ENCODE assay signal across 8 cellular contexts in the genomic region with DNA sequence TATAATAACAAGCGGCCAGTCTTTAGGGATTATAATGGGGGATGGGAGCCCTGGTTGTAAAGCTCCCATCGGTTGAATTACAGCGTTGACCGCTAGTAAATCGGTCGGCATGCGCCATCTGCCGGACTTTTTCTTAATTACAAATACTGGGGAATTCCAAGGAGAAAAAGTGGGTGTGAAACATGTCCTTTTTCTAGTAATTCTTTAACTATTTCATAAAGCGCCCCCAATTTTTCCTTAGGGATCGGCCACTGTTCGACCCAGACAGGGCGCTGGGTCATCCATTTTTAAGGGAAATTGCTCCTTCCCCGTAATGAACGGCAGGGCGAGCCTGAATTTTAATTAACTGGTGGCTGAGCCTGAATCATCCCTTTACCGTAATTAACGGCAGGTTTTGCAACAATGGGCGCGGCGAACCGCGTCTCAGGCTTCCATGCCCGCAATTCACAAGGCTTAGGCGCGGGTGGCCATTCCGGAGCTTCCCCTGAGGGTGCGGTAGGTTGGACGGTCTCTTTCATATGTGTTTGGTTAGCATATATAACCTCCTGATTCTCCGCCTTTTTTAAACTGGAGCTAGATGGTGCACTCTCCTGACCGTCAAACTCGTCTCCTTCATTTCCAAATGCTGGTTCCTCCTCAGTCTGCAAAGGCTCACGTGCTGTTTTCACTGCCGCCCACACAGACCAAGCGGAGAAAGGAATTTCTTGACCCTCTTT. TPM values are rescaled to one million over a fixed set of nuclear protein-coding genes. Genes with fewer than 3 reads are reported as not detected.
DNase-seq lines count a peak whose midpoint lies in the region; ATAC-seq and TF ChIP-seq lines count a peak whose summit lies in the region.

No MANE protein-coding gene starts in this region.

- no peak overlapping the region for H3K27ac ChIP-seq in tibial artery

- peaks cover 0 to 62% of the 10 kb centered on the region in 2 donors for H3K27me3 ChIP-seq in tibial artery

- no peak for ATAC-seq in GM19328 (IDR thresholded peaks at IDR 0.05; ENCODE audit: unreplicated experiment)

- TF ChIP-seq CTCF in tibial artery (IDR thresholded peaks at IDR 0.05): peak; percentile 22 to 51

- H3K27ac Mint-ChIP-seq in activated naive CD4-positive, alpha-beta T cell treated with anti-CD3 and anti-CD28 coated beads, Interleukin-2, amount 10 ng/mL, durations not matched to agents 7 days and 5 days: no peak overlapping the region

- H3K36me3 ChIP-seq in tibial artery: no peaks in the 10 kb centered on the region

- H3K9me3 Mint-ChIP-seq in activated naive CD4-positive, alpha-beta T cell treated with anti-CD3 and anti-CD28 coated beads, Interleukin-2, amount 10 ng/mL, durations not matched to agents 7 days and 5 days: peaks cover 7% of the 10 kb centered on the region

- H3K4me1 ChIP-seq in tibial artery: peaks cover 0 to 6% (median 2%) of the 10 kb centered on the region in 4 donors

- no peak overlapping the region for H3K4me3 Mint-ChIP-seq in activated naive CD4-positive, alpha-beta T cell treated with anti-CD3 and anti-CD28 coated beads, Interleukin-2, amount 10 ng/mL, durations not matched to agents 7 days and 5 days

- DNase-seq in DMS153 (lab: John Stamatoyannopoulos, UW): peak; percentile 47
- peak; percentile 66 for DNase-seq in LoVo (ENCODE audit: low spot score)
- DNase-seq in SHP77 (lab: John Stamatoyannopoulos, UW): peak; percentile 70 to 71
- DNase-seq in activated naive CD4-positive, alpha-beta T cell treated with anti-CD3 and anti-CD28 coated beads, Interleukin-2, amount 10 ng/mL, durations not matched to agents 7 days and 5 days: peak; percentile 70
- DNase-seq in glomerular endothelial cell (ENCODE audit: extremely low read depth, low read depth, low spot score): peak; percentile 70
- peak in 46 of 56 donors; percentile 3 to 78 (median 33) for DNase-seq in nucleus accumbens (lab: John Stamatoyannopoulos, UW)
- peak in 1 of 2 donors; percentile 44 for DNase-seq in tibial artery

- no peak overlapping the region for H3K4me3 ChIP-seq in tibial artery

- H3K36me3 Mint-ChIP-seq in activated naive CD4-positive, alpha-beta T cell treated with anti-CD3 and anti-CD28 coated beads, Interleukin-2, amount 10 ng/mL, durations not matched to agents 7 days and 5 days: no peaks in the 10 kb centered on the region

- H3K27me3 Mint-ChIP-seq in activated naive CD4-positive, alpha-beta T cell treated with anti-CD3 and anti-CD28 coated beads, Interleukin-2, amount 10 ng/mL, durations not matched to agents 7 days and 5 days: peaks cover 42% of the 10 kb centered on the region

- intact Hi-C loops in tibial artery (cut with DNase I; ENCODE audit: low total_unique reads): loop anchor here (10.0 kb wide), 2 partner anchors 155 to 225 kb away; no protein-coding TSS in a partner anchor

- H3K9me3 ChIP-seq in tibial artery: peaks cover 0 to 10% (median 0%) of the 10 kb centered on the region in 3 donors

- CTCF ChIA-PET in activated naive CD4-positive, alpha-beta T cell treated with anti-CD3 and anti-CD28 coated beads, Interleukin-2, amount 10 ng/mL, durations not matched to agents 7 days and 5 days (lab: Charles Lee): interaction anchor here (0.7 to 4.1 kb wide), 14 partner anchors 8 to 698 kb away, joined by 3 to 33 read pairs (median 3); a partner anchor contains a TSS

- peaks cover 5% of the 10 kb centered on the region for H3K4me1 Mint-ChIP-seq in activated naive CD4-positive, alpha-beta T cell treated with anti-CD3 and anti-CD28 coated beads, Interleukin-2, amount 10 ng/mL, durations not matched to agents 7 days and 5 days

RNA-seq across cellular contexts. Expression of a gene that starts 30.2 kb away (rescaled TPM):
- 27.1 and 32.1 TPM in 2 replicates for total RNA-seq in glomerular endothelial cell

RNA-seq across cellular contexts. Expression of a gene that starts 36.8 kb away (rescaled TPM):
- 0.19 and 0.64 TPM in 2 replicates for total RNA-seq in glomerular endothelial cell

RNA-seq across cellular contexts. Expression of a gene that starts 52.5 kb away (rescaled TPM):
- not detected in 2 replicates for total RNA-seq in glomerular endothelial cell
